20 cellular contexts compared by ENCODE assay signal in genomic region chr10:131775444-131775832, GRCh38.
"Had no signal": no experiment of that assay in that cellular context is flagged by ENCODE, and none has a peak within 500 bp of the region (broad histone marks: within the 10 kb centered on the region; RNA-seq: fewer than 3 reads in every experiment).

No MANE protein-coding gene starts in this region.

- H3K36me3 Mint-ChIP-seq: activated CD4-positive, alpha-beta memory T cell treated with anti-CD3 and anti-CD28 coated beads for 36 hours; activated CD8-positive, alpha-beta memory T cell treated with anti-CD3 and anti-CD28 coated beads, Interleukin-2, amount 10 ng/mL, durations not matched to agents 7 days and 5 days; activated naive CD8-positive, alpha-beta T cell treated with anti-CD3 and anti-CD28 coated beads for 36 hours; memory B cell had no signal

- H3K4me1 ChIP-seq: gastrocnemius medialis, heart left ventricle, left ventricle myocardium inferior had no signal

- ATAC-seq: activated CD4-positive, alpha-beta T cell treated with anti-CD3 and anti-CD28 coated beads for 36 hours; activated CD8-positive, alpha-beta memory T cell treated with anti-CD3 and anti-CD28 coated beads, Interleukin-2, amount 10 ng/mL, durations not matched to agents 7 days and 5 days; activated T-cell treated with anti-CD3 and anti-CD28 coated beads, Interleukin-2, amount 50 U/mL, for 4 hours; gastrocnemius medialis; heart left ventricle; naive thymus-derived CD8-positive, alpha-beta T cell had no signal

- H3K4me3 Mint-ChIP-seq: activated CD4-positive, alpha-beta memory T cell treated with anti-CD3 and anti-CD28 coated beads for 36 hours; activated CD4-positive, alpha-beta T cell treated with anti-CD3 and anti-CD28 coated beads for 36 hours; activated CD8-positive, alpha-beta memory T cell treated with anti-CD3 and anti-CD28 coated beads, Interleukin-2, amount 10 ng/mL, durations not matched to agents 7 days and 5 days; activated naive CD8-positive, alpha-beta T cell treated with anti-CD3 and anti-CD28 coated beads for 36 hours; activated T-cell treated with anti-CD3 and anti-CD28 coated beads, Interleukin-2, amount 50 U/mL, for 4 hours; central memory CD8-positive, alpha-beta T cell; memory B cell; naive thymus-derived CD8-positive, alpha-beta T cell had no signal

- H3K4me1 Mint-ChIP-seq: activated CD4-positive, alpha-beta T cell treated with anti-CD3 and anti-CD28 coated beads for 36 hours; activated CD8-positive, alpha-beta memory T cell treated with anti-CD3 and anti-CD28 coated beads, Interleukin-2, amount 10 ng/mL, durations not matched to agents 7 days and 5 days; activated naive CD8-positive, alpha-beta T cell treated with anti-CD3 and anti-CD28 coated beads for 36 hours; central memory CD8-positive, alpha-beta T cell; memory B cell had no signal

- FAIRE-seq: islet of Langerhans had no signal

- H3K27me3 ChIP-seq: brain microvascular endothelial cell had no signal

- H3K36me3 ChIP-seq: brain microvascular endothelial cell, gastrocnemius medialis, heart left ventricle, left ventricle myocardium inferior, WERI-Rb-1 had no signal

- H3K27ac Mint-ChIP-seq: activated CD4-positive, alpha-beta memory T cell treated with anti-CD3 and anti-CD28 coated beads for 36 hours; activated CD4-positive, alpha-beta T cell treated with anti-CD3 and anti-CD28 coated beads for 36 hours; activated CD8-positive, alpha-beta memory T cell treated with anti-CD3 and anti-CD28 coated beads, Interleukin-2, amount 10 ng/mL, durations not matched to agents 7 days and 5 days; activated naive CD8-positive, alpha-beta T cell treated with anti-CD3 and anti-CD28 coated beads for 36 hours; memory B cell; naive thymus-derived CD8-positive, alpha-beta T cell had no signal

- H3K27ac ChIP-seq: brain microvascular endothelial cell, gastrocnemius medialis, heart left ventricle, left ventricle myocardium inferior, WERI-Rb-1 had no signal

- H3K4me3 ChIP-seq: gastrocnemius medialis, heart left ventricle, left ventricle myocardium inferior had no signal

- H3K27me3 Mint-ChIP-seq: activated CD8-positive, alpha-beta memory T cell treated with anti-CD3 and anti-CD28 coated beads, Interleukin-2, amount 10 ng/mL, durations not matched to agents 7 days and 5 days; activated naive CD8-positive, alpha-beta T cell treated with anti-CD3 and anti-CD28 coated beads for 36 hours had no signal

- DNase-seq: activated CD4-positive, alpha-beta memory T cell treated with anti-CD3 and anti-CD28 coated beads for 36 hours; activated CD4-positive, alpha-beta T cell treated with anti-CD3 and anti-CD28 coated beads for 36 hours; activated CD8-positive, alpha-beta memory T cell treated with anti-CD3 and anti-CD28 coated beads, Interleukin-2, amount 10 ng/mL, durations not matched to agents 7 days and 5 days; activated gamma-delta T cell; activated naive CD8-positive, alpha-beta T cell treated with anti-CD3 and anti-CD28 coated beads for 36 hours; activated T-cell treated with anti-CD3 and anti-CD28 coated beads, Interleukin-2, amount 50 U/mL, for 4 hours; brain microvascular endothelial cell; dermis blood vessel endothelial cell; erythroblast; gastrocnemius medialis; heart left ventricle; left ventricle myocardium inferior; occipital lobe; stimulated activated CD4-positive, alpha-beta T cell treated with anti-CD3 and anti-CD28 coated beads, Interleukin-12 subunit alpha, Interleukin-12 subunit beta, amount 100 ng/mL, for 4 hours; stimulated activated CD4-positive, alpha-beta T cell treated with anti-CD3 and anti-CD28 coated beads, Interleukin-2, amount 100 ng/mL, for 24 hours; WERI-Rb-1 had no signal
